Comparison of ENCODE assay signal across 16 cellular contexts in genomic region chr2:130140516-130140915, GRCh38. TPM values are rescaled to one million over a fixed set of nuclear protein-coding genes. Genes with fewer than 3 reads are reported as not detected.
"Had no signal": no experiment of that assay in that cellular context is flagged by ENCODE, and none has a peak within 500 bp of the region (broad histone marks: within the 10 kb centered on the region; RNA-seq: fewer than 3 reads in every experiment).

No MANE protein-coding gene starts in this region.

RNA-seq across cellular contexts. Expression of gene POTEF, which starts 11.5 kb away (rescaled TPM):
- total RNA-seq: activated CD4-positive, alpha-beta memory T cell treated with anti-CD3 and anti-CD28 coated beads, Interleukin-2, amount 10 ng/mL, durations not matched to agents 7 days and 5 days; activated CD4-positive, alpha-beta T cell treated with anti-CD3 and anti-CD28 coated beads for 36 hours; activated CD4-positive, alpha-beta T cell treated with anti-CD3 and anti-CD28 coated beads, Interleukin-2, amount 10 ng/mL, durations not matched to agents 7 days and 5 days; activated CD8-positive, alpha-beta memory T cell treated with anti-CD3 and anti-CD28 coated beads, Interleukin-2, amount 10 ng/mL, durations not matched to agents 7 days and 5 days; activated CD8-positive, alpha-beta T cell treated with anti-CD3 and anti-CD28 coated beads, Interleukin-2, amount 10 ng/mL, durations not matched to agents 7 days and 5 days; activated naive CD8-positive, alpha-beta T cell treated with anti-CD3 and anti-CD28 coated beads, Interleukin-2, amount 10 ng/mL, durations not matched to agents 7 days and 5 days; activated T-helper 2 cell treated with anti-CD3 and anti-CD28 coated beads, Interferon-gamma antibody, Interleukin-2, Interleukin-4, amounts not matched to agents 10 μg/mL and 5 μg/mL and 100 μg/mL, durations not matched to agents 14 hours and 24 hours and 36 hours; ascending aorta; bronchial epithelial cell; T-cell; T-helper 1 cell treated with Interleukin-12 subunit alpha and Interleukin-12 subunit beta and Interleukin-4 antibody, amounts not matched to agents 30 ng/mL and 1 ng/mL, for 36 hours; T-helper 17 cell; T-helper 2 cell treated with Interferon-gamma antibody and Interleukin-4, amounts not matched to agents 100 ng/mL and 5 ng/mL, for 36 hours had no signal
- polyA plus RNA-seq: adipose tissue had no signal

RNA-seq across cellular contexts. Expression of gene TUBA3E, which starts 57.7 kb away (rescaled TPM):
- total RNA-seq: activated CD4-positive, alpha-beta memory T cell treated with anti-CD3 and anti-CD28 coated beads, Interleukin-2, amount 10 ng/mL, durations not matched to agents 7 days and 5 days; activated CD4-positive, alpha-beta T cell treated with anti-CD3 and anti-CD28 coated beads for 36 hours; activated CD4-positive, alpha-beta T cell treated with anti-CD3 and anti-CD28 coated beads, Interleukin-2, amount 10 ng/mL, durations not matched to agents 7 days and 5 days; activated CD8-positive, alpha-beta memory T cell treated with anti-CD3 and anti-CD28 coated beads, Interleukin-2, amount 10 ng/mL, durations not matched to agents 7 days and 5 days; activated CD8-positive, alpha-beta T cell treated with anti-CD3 and anti-CD28 coated beads, Interleukin-2, amount 10 ng/mL, durations not matched to agents 7 days and 5 days; activated naive CD8-positive, alpha-beta T cell treated with anti-CD3 and anti-CD28 coated beads, Interleukin-2, amount 10 ng/mL, durations not matched to agents 7 days and 5 days; activated T-helper 2 cell treated with anti-CD3 and anti-CD28 coated beads, Interferon-gamma antibody, Interleukin-2, Interleukin-4, amounts not matched to agents 10 μg/mL and 5 μg/mL and 100 μg/mL, durations not matched to agents 14 hours and 24 hours and 36 hours; ascending aorta; bronchial epithelial cell; cardiac muscle cell; T-cell; T-helper 1 cell treated with Interleukin-12 subunit alpha and Interleukin-12 subunit beta and Interleukin-4 antibody, amounts not matched to agents 30 ng/mL and 1 ng/mL, for 36 hours; T-helper 17 cell; T-helper 2 cell treated with Interferon-gamma antibody and Interleukin-4, amounts not matched to agents 100 ng/mL and 5 ng/mL, for 36 hours; WTC11 had no signal
- polyA plus RNA-seq: cardiac muscle cell had no signal
